In the genomic region with DNA sequence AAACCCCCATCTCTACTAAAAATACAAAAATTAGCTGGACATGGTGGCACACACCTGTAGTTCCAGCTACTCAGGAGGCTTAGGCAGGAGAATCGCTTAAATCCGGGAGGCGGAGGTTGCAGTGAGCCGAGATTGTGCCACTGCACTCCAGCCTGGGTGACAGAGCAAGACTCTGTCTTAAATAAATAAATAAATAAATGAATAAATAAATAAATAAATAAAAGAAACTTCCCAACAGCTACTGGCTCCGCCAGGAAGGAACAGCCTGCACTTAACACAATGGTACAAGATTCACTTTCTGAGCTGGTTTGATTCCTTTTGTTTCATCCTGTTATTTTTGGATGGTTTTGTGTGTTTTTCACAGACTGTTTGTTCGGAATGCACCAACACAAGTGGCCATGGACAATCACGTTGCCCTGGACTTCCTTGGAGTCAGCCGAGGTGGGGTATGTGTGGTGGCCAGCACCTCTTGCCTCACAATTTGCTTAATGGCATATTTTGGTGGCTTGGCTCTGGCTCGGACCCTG, we compare ENCODE assay signal across 6 cellular contexts. TPM values are rescaled to one million over a fixed set of nuclear protein-coding genes. Genes with fewer than 3 reads are reported as not detected.
DNase-seq lines count a peak whose midpoint lies in the region; ATAC-seq, FAIRE-seq and TF ChIP-seq lines count a peak whose summit lies in the region.
"Not testable (repeated sequence)": the region's sequence is repeated elsewhere in the genome, so short reads cannot be mapped to it uniquely, and the experiment has no call there.

No MANE protein-coding gene starts in this region.

- not testable (repeated sequence) for DNase-seq in A549 (ENCODE audit: low read depth in 1 of 2, low spot score in 1 of 2); neuronal stem cell (ENCODE audit: low spot score)
- peak; percentile 36 for DNase-seq in activated effector memory CD4-positive, alpha-beta T cell treated with anti-CD3 and anti-CD28 coated beads, Interleukin-2, amount 50 U/mL, for 16 hours
- DNase-seq in dermis blood vessel endothelial cell (peak; percentile 56), fibroblast of pulmonary artery (ENCODE audit: low read depth) (peak; percentile 8), thyroid gland (peak in 1 of 2 donors; percentile 49)

- not testable (repeated sequence) for TF ChIP-seq EP300 in A549 (IDR thresholded peaks at IDR 0.05)

- H2BK5ac ChIP-seq in neuronal stem cell (ENCODE audit: low read length) = not testable (repeated sequence)

- H3K4me2 ChIP-seq in A549; neuronal stem cell (ENCODE audit: insufficient read depth, low read length, poor library complexity, severe bottlenecking): not testable (repeated sequence)

- not testable (repeated sequence) for H3K79me1 ChIP-seq in neuronal stem cell (ENCODE audit: low read depth, low read length)

- not testable (repeated sequence) for H2BK12ac ChIP-seq in neuronal stem cell (ENCODE audit: low read length)

- H3K27me3 ChIP-seq in neuronal stem cell (ENCODE audit: control insufficient read depth in 3 of 3, insufficient read depth in 3 of 3, low read depth in 1 of 3, low read length in 3 of 3); thyroid gland: not testable (repeated sequence)

- H3K4me3 ChIP-seq in A549; fibroblast of pulmonary artery (replicated peaks; ENCODE audit: low read depth, low read length); neuronal stem cell (ENCODE audit: low read length in 2 of 2); thyroid gland (replicated peaks in 1 of 3): not testable (repeated sequence)

- not testable (repeated sequence) for H3K4ac ChIP-seq in neuronal stem cell (ENCODE audit: low read length)

- not testable (repeated sequence) for H2BK120ac ChIP-seq in neuronal stem cell (ENCODE audit: low read depth, low read length)

- WGBS in A549 (ENCODE audit: missing lambda C conversion rate) = 79% methylated on average over 9 of the region's 9 CpGs
- no CpG with 5 or more reads among the region's 9 CpGs for WGBS in neuronal stem cell (ENCODE audit: extremely low coverage in 2 of 2, insufficient read length in 2 of 2, insufficient replicate concordance in 1 of 2), 2 donors
- 64 to 74% methylated on average over 9 of the region's 9 CpGs for WGBS in thyroid gland, 2 donors

- not testable (repeated sequence) for FAIRE-seq in A549 (lab: Jason Lieb, UNC)

- H3K18ac ChIP-seq in neuronal stem cell (ENCODE audit: low read length) = not testable (repeated sequence)

- H3K9me3 ChIP-seq in A549; neuronal stem cell (replicated peaks in 1 of 2; ENCODE audit: control insufficient read depth in 2 of 2, insufficient read depth in 1 of 2, low read depth in 1 of 2, low read length in 2 of 2); thyroid gland: not testable (repeated sequence)

- not testable (repeated sequence) for TF ChIP-seq RAD21 in A549 (conservative IDR thresholded peaks at IDR 0.05 in 1 of 2, IDR thresholded peaks at IDR 0.05 in 1 of 2)

- intact Hi-C loops in thyroid gland (cut with DNase I) = not testable (repeated sequence)

- H3K9ac ChIP-seq in neuronal stem cell (ENCODE audit: low read depth, low read length, poor library complexity) = not testable (repeated sequence)

- TF ChIP-seq POLR2A in A549 (IDR thresholded peaks at IDR 0.05; ENCODE audit: low read length); thyroid gland (IDR thresholded peaks at IDR 0.05): not testable (repeated sequence)

- H3K36me3 ChIP-seq in neuronal stem cell (replicated peaks in 1 of 2; ENCODE audit: control insufficient read depth in 2 of 2, insufficient read depth in 2 of 2, low read length in 2 of 2); thyroid gland: not testable (repeated sequence)

- H2AK5ac ChIP-seq in neuronal stem cell (ENCODE audit: low read depth, low read length) = not testable (repeated sequence)

- not testable (repeated sequence) for H4K8ac ChIP-seq in neuronal stem cell (ENCODE audit: low read depth, low read length)

- H3K23ac ChIP-seq in neuronal stem cell (ENCODE audit: low read depth, low read length, poor library complexity) = not testable (repeated sequence)

- H2BK15ac ChIP-seq in neuronal stem cell (ENCODE audit: low read length) = not testable (repeated sequence)

- H2AFZ ChIP-seq in neuronal stem cell (ENCODE audit: low read length) = not testable (repeated sequence)

- H3K27ac ChIP-seq in A549 = not testable (repeated sequence)
- H3K27ac ChIP-seq in neuronal stem cell (replicated peaks; ENCODE audit: low read length) (peak overlapping the region; percentile 26), thyroid gland (peak overlapping the region; percentile 53 to 69 (median 65))

- H3K14ac ChIP-seq in neuronal stem cell (ENCODE audit: low read length) = not testable (repeated sequence)

- not testable (repeated sequence) for H3K4me1 ChIP-seq in A549; neuronal stem cell (ENCODE audit: control insufficient read depth in 2 of 2, insufficient read depth in 1 of 2, low read depth in 1 of 2, low read length in 2 of 2)
- peaks cover 20 to 26% of the 10 kb centered on the region in 2 donors for H3K4me1 ChIP-seq in thyroid gland

- POLR2A ChIA-PET in A549 (lab: Yijun Ruan, JAX) = not testable (repeated sequence)

- not testable (repeated sequence) for ATAC-seq in A549

- TF ChIP-seq CTCF in A549 (IDR thresholded peaks at IDR 0.05); fibroblast of pulmonary artery (IDR thresholded peaks at IDR 0.05; ENCODE audit: low read length, missing control alignments); thyroid gland (IDR thresholded peaks at IDR 0.05): not testable (repeated sequence)

- peak overlapping the region; percentile 30 for H4K91ac ChIP-seq in neuronal stem cell (ENCODE audit: low read depth, low read length, poor library complexity)

- CTCF ChIA-PET in A549 (lab: Yijun Ruan, JAX) = interaction anchor here (1.2 to 76.3 kb wide), 6 partner anchors 19 to 138 kb away, joined by 3 to 3090 read pairs (median 6); partner anchors contain the start of genes CDC42EP2, DPF2 and TIGD3

TF ChIP-seq in A549, 52 proteins besides CTCF, POLR2A, EP300 and RAD21:
- peak; percentile 95 for TF ChIP-seq ZC3H11A (IDR thresholded peaks at IDR 0.05)

RNA-seq across cellular contexts. Expression of gene POLA2, which starts 13.5 kb away (rescaled TPM):
- polyA plus RNA-seq in A549 (2011; rRNA removed) = 52.3 and 55.6 TPM in 2 replicates
- polyA plus RNA-seq in A549 (2012; cell fraction: cytosol; rRNA removed) = 39.9 and 40.1 TPM in 2 replicates
- 57.3 and 71.4 TPM in 2 replicates for polyA plus RNA-seq in A549 (2012; cell fraction: nucleus; rRNA removed)
- polyA plus RNA-seq in A549 (2017; fragmentation: RNase III; extraction: RNeasy Plus Mini Kit Qiagen cat#74134 plus additional on column Dnase treatment) = 33.8 to 34.5 TPM (median 34.1 TPM) in 3 replicates
- 48.8 and 54.1 TPM in 2 replicates for polyA minus RNA-seq in A549 (2011; rRNA and poly(A)+ RNA removed)
- total RNA-seq in dermis blood vessel endothelial cell = 8.2 and 12.1 TPM in 2 replicates
- 13.5 TPM for polyA plus RNA-seq in neuronal stem cell (2013, experiment 1 of 2)
- polyA plus RNA-seq in neuronal stem cell (2013, experiment 2 of 2) = 13.4 TPM
- 10 to 100 TPM in 2 of 4 donors, 1 to 10 TPM in 2; 7.6 to 11.3 (median 10.4) TPM for total RNA-seq in thyroid gland
